Comparison of ENCODE assay signal across 8 cellular contexts in genomic region chr6:81752969-81753708, GRCh38. TPM values are rescaled to one million over a fixed set of nuclear protein-coding genes. Genes with fewer than 3 reads are reported as not detected.
DNase-seq lines count a peak whose midpoint lies in the region; ATAC-seq and TF ChIP-seq lines count a peak whose summit lies in the region.

No MANE protein-coding gene starts in this region.

- TF ChIP-seq CTCF in HL-60 (IDR thresholded peaks at IDR 0.05; ENCODE audit: insufficient read depth, low read length): no peak
- TF ChIP-seq CTCF in fibroblast of lung (conservative IDR thresholded peaks at IDR 0.05 in 1 of 2, IDR thresholded peaks at IDR 0.05 in 1 of 2; ENCODE audit: low read depth in 1 of 2, low read length in 2 of 2): peak; percentile 20 to 28

- H3K27me3 ChIP-seq in HL-60 (ENCODE audit: insufficient read depth, poor library complexity, severe bottlenecking) (no peaks in the 10 kb centered on the region), fibroblast of lung (ENCODE audit: control insufficient read depth, insufficient read depth, low read length) (no peaks in the 10 kb centered on the region)

- H3K27ac ChIP-seq in HL-60 (replicated peaks): peak overlapping the region; percentile 98
- H3K27ac ChIP-seq in fibroblast of lung (ENCODE audit: insufficient read depth, low read length): peak overlapping the region; percentile 96

- peaks cover 27 to 45% (median 31%) of the 10 kb centered on the region in 3 donors for H3K4me1 Mint-ChIP-seq in naive B cell
- peaks cover 24% of the 10 kb centered on the region for H3K4me1 Mint-ChIP-seq in stimulated activated effector memory CD8-positive, alpha-beta T cell treated with anti-CD3 and anti-CD28 coated beads, Interleukin-12 subunit alpha, Interleukin-12 subunit beta, amount 100 ng/mL, for 72 hours

- peak overlapping the region; percentile 89 to 99 (median 98) for H3K27ac Mint-ChIP-seq in naive B cell
- peak overlapping the region; percentile 84 for H3K27ac Mint-ChIP-seq in stimulated activated effector memory CD8-positive, alpha-beta T cell treated with anti-CD3 and anti-CD28 coated beads, Interleukin-12 subunit alpha, Interleukin-12 subunit beta, amount 100 ng/mL, for 72 hours

- H2AFZ ChIP-seq in fibroblast of lung (ENCODE audit: low read length): peak overlapping the region; percentile 81

- H3K36me3 ChIP-seq in fibroblast of lung (ENCODE audit: control insufficient read depth, insufficient read depth, low read length): no peaks in the 10 kb centered on the region

- peak overlapping the region; percentile 91 for H3K4me2 ChIP-seq in fibroblast of lung (ENCODE audit: extremely low read depth, insufficient read depth, low read length)

- H3K27me3 Mint-ChIP-seq in naive B cell: no peaks in the 10 kb centered on the region

- peak overlapping the region; percentile 92 to 99 (median 98) for H3K4me3 Mint-ChIP-seq in naive B cell
- H3K4me3 Mint-ChIP-seq in stimulated activated effector memory CD8-positive, alpha-beta T cell treated with anti-CD3 and anti-CD28 coated beads, Interleukin-12 subunit alpha, Interleukin-12 subunit beta, amount 100 ng/mL, for 72 hours: peak overlapping the region; percentile 86

- no peaks in the 10 kb centered on the region for H3K9me3 Mint-ChIP-seq in naive B cell
- no peaks in the 10 kb centered on the region for H3K9me3 Mint-ChIP-seq in stimulated activated effector memory CD8-positive, alpha-beta T cell treated with anti-CD3 and anti-CD28 coated beads, Interleukin-12 subunit alpha, Interleukin-12 subunit beta, amount 100 ng/mL, for 72 hours

- DNase-seq in COLO668 (lab: John Stamatoyannopoulos, UW; ENCODE audit: unreplicated experiment): peak; percentile 90
- DNase-seq in HL-60 (ENCODE audit: low read depth in 1 of 2, low spot score in 1 of 2): peak; percentile 59 to 93
- DNase-seq in RKO (ENCODE audit: low spot score): peak; percentile 83
- peak; percentile 48 for DNase-seq in activated T-helper 9 cell treated with anti-CD3 and anti-CD28 coated beads, Interleukin-2, amount 50 U/mL, for 16 hours (ENCODE audit: low read depth)
- DNase-seq in fibroblast of lung (ENCODE audit: low read depth in 2 of 2): peak; percentile 88 to 92
- DNase-seq in naive B cell: peak; percentile 75
- peak; percentile 35 to 66 for DNase-seq in stimulated activated effector memory CD8-positive, alpha-beta T cell treated with anti-CD3 and anti-CD28 coated beads, Interleukin-12 subunit alpha, Interleukin-12 subunit beta, amount 100 ng/mL, for 72 hours (ENCODE audit: low spot score in 2 of 2)

- H3K4me3 ChIP-seq in HL-60 (replicated peaks; ENCODE audit: insufficient read depth, low read length) (peak overlapping the region; percentile 62), fibroblast of lung (replicated peaks in 1 of 4; ENCODE audit: control extremely low read depth in 1 of 4, insufficient read depth in 1 of 4, low read depth in 3 of 4, low read length in 4 of 4) (peak overlapping the region; percentile 76 to 90 (median 84))

- H3K36me3 Mint-ChIP-seq in naive B cell: peaks cover 9 to 21% of the 10 kb centered on the region in 2 donors
- H3K36me3 Mint-ChIP-seq in stimulated activated effector memory CD8-positive, alpha-beta T cell treated with anti-CD3 and anti-CD28 coated beads, Interleukin-12 subunit alpha, Interleukin-12 subunit beta, amount 100 ng/mL, for 72 hours: peaks cover 7% of the 10 kb centered on the region

- H4K20me1 ChIP-seq in fibroblast of lung (ENCODE audit: control insufficient read depth, extremely low read depth, insufficient read depth, low read length): no peaks in the 10 kb centered on the region

- H3K9ac ChIP-seq in fibroblast of lung (ENCODE audit: insufficient read depth, low read length): peak overlapping the region; percentile 92

- ATAC-seq in GM19468 (IDR thresholded peaks at IDR 0.05; ENCODE audit: extremely low read depth, unreplicated experiment) (peak; percentile 21), naive B cell (ENCODE audit: low read depth in 2 of 2) (peak; percentile 36 to 42)
- ATAC-seq in stimulated activated effector memory CD8-positive, alpha-beta T cell treated with anti-CD3 and anti-CD28 coated beads, Interleukin-12 subunit alpha, Interleukin-12 subunit beta, amount 100 ng/mL, for 72 hours: peak; percentile 73

- H3K4me1 ChIP-seq in fibroblast of lung (ENCODE audit: control insufficient read depth, extremely low read depth, insufficient read depth, low read length): no peaks in the 10 kb centered on the region

- H3K79me2 ChIP-seq in fibroblast of lung (ENCODE audit: control insufficient read depth, insufficient read depth, low read length): peaks cover 30% of the 10 kb centered on the region

- no peaks in the 10 kb centered on the region for H3K9me3 ChIP-seq in fibroblast of lung (ENCODE audit: control insufficient read depth, insufficient read depth, low read depth, low read length)

RNA-seq across cellular contexts. Expression of gene TENT5A, which starts 0.7 kb away (rescaled TPM):
- 24.6 and 24.9 TPM in 2 replicates for total RNA-seq in fibroblast of lung
- polyA plus RNA-seq in fibroblast of lung: 8.3 and 16.6 TPM in 2 replicates
- polyA plus RNA-seq in fibroblast of lung (2012): 6.7 and 12.4 TPM in 2 replicates
- 1.2 and 6.9 TPM in 2 replicates for polyA minus RNA-seq in fibroblast of lung (ENCODE audit: low replicate concordance)
- 10 to 100 TPM in 5 of 6 donors, 1 to 10 TPM in 1; 8.4 to 16.7 (median 11.8) TPM for polyA plus RNA-seq in naive B cell (ENCODE audit: low read depth in 6 of 6)

Comparison
In these comparisons a context has a peak if more than half of its experiments do, and no peak if none do; other contexts are left out.
1. Peak in every context shown above with its lines: DNase-seq, ATAC-seq, H3K4me3 ChIP-seq and H3K27ac ChIP-seq.
2. ATAC-seq: peak in every context shown above with its lines; median percentile 73 in stimulated activated effector memory CD8-positive, alpha-beta T cell treated with anti-CD3 and anti-CD28 coated beads, Interleukin-12 subunit alpha, Interleukin-12 subunit beta, amount 100 ng/mL, for 72 hours; 39 in naive B cell; 21 in GM19468.